18 cellular contexts compared by ENCODE assay signal in the genomic region with DNA sequence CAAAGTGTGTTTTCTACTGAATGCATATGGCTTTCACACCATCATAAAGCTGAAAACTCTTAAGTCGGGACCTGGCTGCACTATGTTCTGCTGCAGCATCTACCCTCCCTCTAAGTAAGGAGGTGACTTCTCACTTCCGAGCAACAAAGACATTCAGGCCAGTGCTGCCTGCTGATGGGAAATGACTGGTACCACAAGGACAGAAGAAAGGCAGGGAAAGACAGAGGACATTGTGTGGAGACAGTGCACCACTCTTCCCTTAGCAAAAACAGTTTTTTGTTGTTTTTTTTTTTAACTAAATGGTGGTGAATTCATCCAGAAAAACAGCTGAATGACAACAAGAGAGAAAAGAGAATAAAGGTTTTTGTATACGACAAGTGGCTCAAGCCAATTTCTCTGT.
A peak's percentile ranks its signal among the peaks of the same experiment; 100 is the strongest.
DNase-seq lines count a peak whose midpoint lies in the region; ATAC-seq lines count a peak whose summit lies in the region.
"Had no signal": no experiment of that assay in that cellular context is flagged by ENCODE, and none has a peak within 500 bp of the region (broad histone marks: within the 10 kb centered on the region; RNA-seq: fewer than 3 reads in every experiment).

No MANE protein-coding gene starts in this region.

- H3K27ac ChIP-seq in cingulate gyrus (ENCODE audit: low read depth, low read length) (peak overlapping the region; percentile 98), layer of hippocampus (ENCODE audit: low read depth, low read length) (peak overlapping the region; percentile 97)
- H3K27ac ChIP-seq: C4-2B, SJCRH30 had no signal

- peaks cover 4% of the 10 kb centered on the region; the same call in 1 of the 2 replicates for H3K4me1 ChIP-seq in HAP-1
- H3K4me1 ChIP-seq: SJCRH30 had no signal

- ATAC-seq in GM18870 (IDR thresholded peaks at IDR 0.05; ENCODE audit: unreplicated experiment) (no peak), GM19395 (IDR thresholded peaks at IDR 0.05; ENCODE audit: unreplicated experiment) (no peak)

- H3K27me3 ChIP-seq in layer of hippocampus (ENCODE audit: control insufficient read depth, insufficient read depth, low read length) (no peaks in the 10 kb centered on the region), HAP-1 (ENCODE audit: low read depth) (no peaks in the 10 kb centered on the region)

- DNase-seq in NCI-H69 (lab: John Stamatoyannopoulos, UW) (peak; percentile 17), putamen (ENCODE audit: low spot score) (peak; percentile 92), glomerular visceral epithelial cell (ENCODE audit: extremely low spot score) (no peak), HAP-1 (ENCODE audit: low spot score in 2 of 2) (no peak)
- DNase-seq: DMS79 treated with DMSO at 0.1 percent for 48 hours, H9, IMR-90, Karpas-422, NCI-H1436 treated with DMSO at 0.1 percent for 48 hours, NCI-H2029, NCI-H345, NCI-H524 treated with DMSO at 0.1 percent for 48 hours, SJCRH30 had no signal

- in situ Hi-C loops in HAP-1 (cut with MboI; ENCODE audit: low sequenced_read_pairs): no loop called here

- H3K36me3 ChIP-seq in HAP-1 (replicated peaks): no peaks in the 10 kb centered on the region
- H3K36me3 ChIP-seq: SJCRH30 had no signal

- H3K4me3 ChIP-seq in HAP-1: no peak overlapping the region
- H3K4me3 ChIP-seq: SJCRH30 had no signal

- no peaks in the 10 kb centered on the region for H3K9me3 ChIP-seq in HAP-1
- H3K9me3 ChIP-seq: SJCRH30 had no signal

Comparison
In these comparisons a context has a peak if more than half of its experiments do, and no peak if none do; other contexts are left out.
1. DNase-seq: peak in NCI-H69 (single experiment) and putamen (single experiment); none in glomerular visceral epithelial cell (single experiment) and HAP-1 (0 of 2).